ENCODE assay signal across 37 cellular contexts in the genomic region with DNA sequence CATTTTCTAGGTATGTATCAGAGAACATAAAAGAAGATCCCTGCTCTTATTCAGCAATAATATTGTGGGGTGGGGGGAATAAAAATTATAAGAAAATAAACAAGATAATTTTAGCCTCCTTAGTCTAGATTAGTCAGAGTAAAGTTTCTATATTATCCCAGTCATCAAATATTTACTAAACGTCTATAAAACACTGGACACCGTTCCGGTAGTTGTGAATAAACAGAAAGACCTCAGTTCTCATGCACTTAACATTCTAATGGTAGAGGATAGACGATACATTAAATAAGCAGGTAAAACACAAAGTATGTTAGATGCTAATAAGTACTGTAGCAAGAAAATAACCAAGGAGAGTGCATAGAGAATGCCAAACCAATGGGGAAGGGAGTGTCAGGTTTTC.
"Had no signal": no experiment of that assay in that cellular context is flagged by ENCODE, and none has a peak within 500 bp of the region (broad histone marks: within the 10 kb centered on the region; RNA-seq: fewer than 3 reads in every experiment).

No MANE protein-coding gene starts in this region.

- H3K4me1 Mint-ChIP-seq: activated naive CD4-positive, alpha-beta T cell treated with anti-CD3 and anti-CD28 coated beads, Interleukin-2, amount 10 ng/mL, durations not matched to agents 7 days and 5 days; activated naive CD4-positive, alpha-beta T cell treated with anti-CD3 and anti-CD28 coated beads, Interleukin-2, amount 50 U/mL, for 24 hours; activated naive CD8-positive, alpha-beta T cell treated with anti-CD3 and anti-CD28 coated beads for 36 hours; activated naive CD8-positive, alpha-beta T cell treated with anti-CD3 and anti-CD28 coated beads, Interleukin-2, amount 10 ng/mL, durations not matched to agents 7 days and 5 days; activated naive CD8-positive, alpha-beta T cell treated with anti-CD3 and anti-CD28 coated beads, Interleukin-2, amount 50 U/mL, for 24 hours; activated T-helper 17 cell treated with anti-CD3 and anti-CD28 coated beads, Interleukin-2, amount 50 U/mL, for 72 hours; central memory CD8-positive, alpha-beta T cell had no signal

- H3K27me3 ChIP-seq: adrenal gland, ascending aorta, body of pancreas, brain microvascular endothelial cell, breast epithelium, cardiac muscle cell had no signal

- H3K27ac ChIP-seq: adrenal gland, ascending aorta, body of pancreas, brain microvascular endothelial cell, breast epithelium, cardiac muscle cell had no signal

- H3K36me3 ChIP-seq: adrenal gland, ascending aorta, brain microvascular endothelial cell, breast epithelium, cardiac muscle cell had no signal

- H3K36me3 Mint-ChIP-seq: activated naive CD4-positive, alpha-beta T cell treated with anti-CD3 and anti-CD28 coated beads, Interleukin-2, amount 10 ng/mL, durations not matched to agents 7 days and 5 days; activated naive CD4-positive, alpha-beta T cell treated with anti-CD3 and anti-CD28 coated beads, Interleukin-2, amount 50 U/mL, for 24 hours; activated naive CD4-positive, alpha-beta T cell treated with anti-CD3 and anti-CD28 coated beads, Interleukin-2, amount 50 U/mL, for 72 hours; activated naive CD8-positive, alpha-beta T cell; activated naive CD8-positive, alpha-beta T cell treated with anti-CD3 and anti-CD28 coated beads for 36 hours; activated naive CD8-positive, alpha-beta T cell treated with anti-CD3 and anti-CD28 coated beads, Interleukin-2, amount 10 ng/mL, durations not matched to agents 7 days and 5 days; brain had no signal

- H3K9me3 Mint-ChIP-seq: activated naive CD4-positive, alpha-beta T cell treated with anti-CD3 and anti-CD28 coated beads for 36 hours; activated naive CD4-positive, alpha-beta T cell treated with anti-CD3 and anti-CD28 coated beads, Interleukin-2, amount 10 ng/mL, durations not matched to agents 7 days and 5 days; activated naive CD4-positive, alpha-beta T cell treated with anti-CD3 and anti-CD28 coated beads, Interleukin-2, amount 50 U/mL, for 24 hours; activated naive CD8-positive, alpha-beta T cell treated with anti-CD3 and anti-CD28 coated beads for 36 hours; activated naive CD8-positive, alpha-beta T cell treated with anti-CD3 and anti-CD28 coated beads, Interleukin-2, amount 10 ng/mL, durations not matched to agents 7 days and 5 days; activated naive CD8-positive, alpha-beta T cell treated with anti-CD3 and anti-CD28 coated beads, Interleukin-2, amount 50 U/mL, for 24 hours; activated T-cell treated with anti-CD3 and anti-CD28 coated beads, Interleukin-2, amount 50 U/mL, for 24 hours; activated T-helper 1 cell treated with anti-CD3 and anti-CD28 coated beads, Interleukin-12 subunit alpha, Interleukin-12 subunit beta, Interleukin-2, Interleukin-4 antibody, amounts not matched to agents 30 ng/mL and 10 ng/mL and 1 ng/mL, durations not matched to agents 14 hours and 24 hours and 36 hours; activated T-helper 2 cell treated with anti-CD3 and anti-CD28 coated beads, Interferon-gamma antibody, Interleukin-2, Interleukin-4, amounts not matched to agents 10 μg/mL and 5 μg/mL and 100 μg/mL, durations not matched to agents 14 hours and 24 hours and 36 hours; brain had no signal

- H3K27me3 Mint-ChIP-seq: activated naive CD4-positive, alpha-beta T cell treated with anti-CD3 and anti-CD28 coated beads, Interleukin-2, amount 10 ng/mL, durations not matched to agents 7 days and 5 days; activated naive CD4-positive, alpha-beta T cell treated with anti-CD3 and anti-CD28 coated beads, Interleukin-2, amount 50 U/mL, for 24 hours; activated naive CD8-positive, alpha-beta T cell; activated naive CD8-positive, alpha-beta T cell treated with anti-CD3 and anti-CD28 coated beads for 36 hours; activated naive CD8-positive, alpha-beta T cell treated with anti-CD3 and anti-CD28 coated beads, Interleukin-2, amount 10 ng/mL, durations not matched to agents 7 days and 5 days; activated naive CD8-positive, alpha-beta T cell treated with anti-CD3 and anti-CD28 coated beads, Interleukin-2, amount 50 U/mL, for 24 hours; activated T-cell treated with anti-CD3 and anti-CD28 coated beads, Interleukin-2, amount 50 U/mL, for 24 hours; activated T-helper 17 cell treated with anti-CD3 and anti-CD28 coated beads, Interleukin-2, amount 50 U/mL, for 72 hours; brain; central memory CD8-positive, alpha-beta T cell had no signal

- ATAC-seq: activated naive CD4-positive, alpha-beta T cell treated with anti-CD3 and anti-CD28 coated beads, Interleukin-2, amount 50 U/mL, for 72 hours; activated naive CD8-positive, alpha-beta T cell treated with anti-CD3 and anti-CD28 coated beads, Interleukin-2, amount 50 U/mL, for 24 hours; activated T-cell treated with anti-CD3 and anti-CD28 coated beads, Interleukin-2, amount 50 U/mL, for 4 hours; activated T-cell treated with anti-CD3 and anti-CD28 coated beads, Interleukin-2, amount 50 U/mL, for 72 hours; activated T-helper 17 cell treated with anti-CD3 and anti-CD28 coated beads, Interleukin-2, amount 50 U/mL, for 72 hours; body of pancreas had no signal

- H3K4me1 ChIP-seq: adrenal gland, ascending aorta, body of pancreas, breast epithelium had no signal

- H3K4me3 Mint-ChIP-seq: activated naive CD4-positive, alpha-beta T cell treated with anti-CD3 and anti-CD28 coated beads for 36 hours; activated naive CD4-positive, alpha-beta T cell treated with anti-CD3 and anti-CD28 coated beads, Interleukin-2, amount 10 ng/mL, durations not matched to agents 7 days and 5 days; activated naive CD4-positive, alpha-beta T cell treated with anti-CD3 and anti-CD28 coated beads, Interleukin-2, amount 50 U/mL, for 24 hours; activated naive CD8-positive, alpha-beta T cell; activated naive CD8-positive, alpha-beta T cell treated with anti-CD3 and anti-CD28 coated beads for 36 hours; activated naive CD8-positive, alpha-beta T cell treated with anti-CD3 and anti-CD28 coated beads, Interleukin-2, amount 10 ng/mL, durations not matched to agents 7 days and 5 days; activated naive CD8-positive, alpha-beta T cell treated with anti-CD3 and anti-CD28 coated beads, Interleukin-2, amount 50 U/mL, for 24 hours; activated T-cell treated with anti-CD3 and anti-CD28 coated beads, Interleukin-2, amount 50 U/mL, for 24 hours; activated T-cell treated with anti-CD3 and anti-CD28 coated beads, Interleukin-2, amount 50 U/mL, for 4 hours; activated T-cell treated with anti-CD3 and anti-CD28 coated beads, Interleukin-2, amount 50 U/mL, for 72 hours; activated T-helper 1 cell treated with anti-CD3 and anti-CD28 coated beads, Interleukin-12 subunit alpha, Interleukin-12 subunit beta, Interleukin-2, Interleukin-4 antibody, amounts not matched to agents 30 ng/mL and 10 ng/mL and 1 ng/mL, durations not matched to agents 14 hours and 24 hours and 36 hours; activated T-helper 17 cell treated with anti-CD3 and anti-CD28 coated beads, Interleukin-2, amount 50 U/mL, for 72 hours; brain; central memory CD8-positive, alpha-beta T cell had no signal

- H3K27ac Mint-ChIP-seq: activated naive CD4-positive, alpha-beta T cell treated with anti-CD3 and anti-CD28 coated beads for 36 hours; activated naive CD4-positive, alpha-beta T cell treated with anti-CD3 and anti-CD28 coated beads, Interleukin-2, amount 10 ng/mL, durations not matched to agents 7 days and 5 days; activated naive CD4-positive, alpha-beta T cell treated with anti-CD3 and anti-CD28 coated beads, Interleukin-2, amount 50 U/mL, for 24 hours; activated naive CD4-positive, alpha-beta T cell treated with anti-CD3 and anti-CD28 coated beads, Interleukin-2, amount 50 U/mL, for 72 hours; activated naive CD8-positive, alpha-beta T cell; activated naive CD8-positive, alpha-beta T cell treated with anti-CD3 and anti-CD28 coated beads for 36 hours; activated naive CD8-positive, alpha-beta T cell treated with anti-CD3 and anti-CD28 coated beads, Interleukin-2, amount 10 ng/mL, durations not matched to agents 7 days and 5 days; activated naive CD8-positive, alpha-beta T cell treated with anti-CD3 and anti-CD28 coated beads, Interleukin-2, amount 50 U/mL, for 24 hours; activated T-cell treated with anti-CD3 and anti-CD28 coated beads, Interleukin-2, amount 50 U/mL, for 24 hours; activated T-cell treated with anti-CD3 and anti-CD28 coated beads, Interleukin-2, amount 50 U/mL, for 72 hours; activated T-helper 1 cell treated with anti-CD3 and anti-CD28 coated beads, Interleukin-12 subunit alpha, Interleukin-12 subunit beta, Interleukin-2, Interleukin-4 antibody, amounts not matched to agents 30 ng/mL and 10 ng/mL and 1 ng/mL, durations not matched to agents 14 hours and 24 hours and 36 hours; activated T-helper 17 cell treated with anti-CD3 and anti-CD28 coated beads, Interleukin-2, amount 50 U/mL, for 72 hours; activated T-helper 2 cell treated with anti-CD3 and anti-CD28 coated beads, Interferon-gamma antibody, Interleukin-2, Interleukin-4, amounts not matched to agents 10 μg/mL and 5 μg/mL and 100 μg/mL, durations not matched to agents 14 hours and 24 hours and 36 hours; brain had no signal

- H3K4me3 ChIP-seq: adrenal gland, ascending aorta, body of pancreas, breast epithelium, cardiac muscle cell had no signal

- H3K9me3 ChIP-seq: adrenal gland, ascending aorta, body of pancreas, breast epithelium had no signal

- DNase-seq: activated effector memory CD4-positive, alpha-beta T cell treated with anti-CD3 and anti-CD28 coated beads, Interleukin-2, amount 50 U/mL, for 16 hours; activated effector memory CD4-positive, alpha-beta T cell treated with Interleukin-2 at 50 U/mL for 16 hours; activated gamma-delta T cell; activated gamma-delta T cell treated with Interleukin-2 at 50 U/mL for 16 hours; activated naive CD4-positive, alpha-beta T cell; activated naive CD4-positive, alpha-beta T cell treated with anti-CD3 and anti-CD28 coated beads for 36 hours; activated naive CD4-positive, alpha-beta T cell treated with anti-CD3 and anti-CD28 coated beads, Interleukin-2, amount 10 ng/mL, durations not matched to agents 7 days and 5 days; activated naive CD4-positive, alpha-beta T cell treated with anti-CD3 and anti-CD28 coated beads, Interleukin-2, amount 50 U/mL, for 16 hours; activated naive CD4-positive, alpha-beta T cell treated with Interleukin-2 at 50 U/mL for 16 hours; activated naive CD8-positive, alpha-beta T cell treated with anti-CD3 and anti-CD28 coated beads for 36 hours; activated naive CD8-positive, alpha-beta T cell treated with anti-CD3 and anti-CD28 coated beads, Interleukin-2, amount 10 ng/mL, durations not matched to agents 7 days and 5 days; activated naive CD8-positive, alpha-beta T cell treated with anti-CD3 and anti-CD28 coated beads, Interleukin-2, amount 50 U/mL, for 24 hours; activated T-cell treated with anti-CD3 and anti-CD28 coated beads, Interleukin-2, amount 50 U/mL, for 24 hours; activated T-cell treated with anti-CD3 and anti-CD28 coated beads, Interleukin-2, amount 50 U/mL, for 4 hours; activated T-cell treated with anti-CD3 and anti-CD28 coated beads, Interleukin-2, amount 50 U/mL, for 48 hours; activated T-cell treated with anti-CD3 and anti-CD28 coated beads, Interleukin-2, amount 50 U/mL, for 72 hours; adrenal gland; amniotic stem cell; amygdala; anterior cingulate cortex; aorta; body of pancreas; brain microvascular endothelial cell; caudate nucleus; central memory CD4-positive, alpha-beta T cell; cerebellar nuclear complex had no signal
